ENCODE assay signal across 1 cellular context in genomic region chr20:62410742-62411478, GRCh38.
TF ChIP-seq lines count a peak whose summit lies in the region.

No MANE protein-coding gene starts in this region.

TF ChIP-seq in HCT116, 20 proteins besides CTCF, POLR2A, EP300 and RAD21 (continued from another document):
- TF ChIP-seq ATF3 (IDR thresholded peaks at IDR 0.05) (no peak), CBX3 (IDR thresholded peaks at IDR 0.05; ENCODE audit: low read depth) (no peak), REST (IDR thresholded peaks at IDR 0.05; ENCODE audit: low read depth) (no peak), ELF1 (IDR thresholded peaks at IDR 0.05; ENCODE audit: borderline replicate concordance, low read depth) (no peak), EZH2 (IDR thresholded peaks at IDR 0.05) (no peak), CEBPB (IDR thresholded peaks at IDR 0.05; ENCODE audit: low read depth) (no peak)
